Comparison of ENCODE assay signal across 8 cellular contexts in genomic region chr19:41876847-41877489, GRCh38. TPM values are rescaled to one million over a fixed set of nuclear protein-coding genes. Genes with fewer than 3 reads are reported as not detected.
DNase-seq lines count a peak whose midpoint lies in the region; ATAC-seq and TF ChIP-seq lines count a peak whose summit lies in the region.

Gene CD79A, plus strand, starts transcription at chr19:41877279. Its CDS starts 26 bp downstream, at chr19:41877305.

- H4K20me1 ChIP-seq in OCI-LY3 (ENCODE audit: insufficient read depth, low read length) (peaks cover 23% of the 10 kb centered on the region; the same call in 1 of the 2 replicates), GM23248 (ENCODE audit: insufficient read depth) (no peaks in the 10 kb centered on the region)

- H3K27ac ChIP-seq in OCI-LY3 (ENCODE audit: low read length) (peak within 1 kb of the TSS; percentile 95), GM23248 (no peak within 1 kb of the TSS)

- H3F3A ChIP-seq in GM23248 (ENCODE audit: insufficient read depth), result peaks cover 21% of the 10 kb centered on the region

- H3K9ac ChIP-seq in OCI-LY3 (ENCODE audit: low read length) (peak within 1 kb of the TSS; percentile 99), GM23248 (no peak within 1 kb of the TSS)

- peaks cover 33% of the 10 kb centered on the region for H3K4me1 ChIP-seq in OCI-LY3 (ENCODE audit: low read length)
- H3K4me1 ChIP-seq in GM23248 (ENCODE audit: insufficient read depth), result no peaks in the 10 kb centered on the region

- H3K4me2 ChIP-seq in OCI-LY3 (ENCODE audit: low read length) (peak within 1 kb of the TSS; percentile 89), GM23248 (ENCODE audit: unreplicated experiment) (no peak within 1 kb of the TSS)

- H3K27ac Mint-ChIP-seq in activated CD4-positive, alpha-beta T cell treated with anti-CD3 and anti-CD28 coated beads, Interleukin-2, amount 10 ng/mL, durations not matched to agents 24 days and 14 days, result peak within 1 kb of the TSS; percentile 80
- H3K27ac Mint-ChIP-seq in stimulated activated effector memory CD8-positive, alpha-beta T cell treated with anti-CD3 and anti-CD28 coated beads, Interleukin-12 subunit alpha, Interleukin-12 subunit beta, amount 100 ng/mL, for 72 hours, result peak within 1 kb of the TSS; percentile 86
- no peak within 1 kb of the TSS for H3K27ac Mint-ChIP-seq in nephron progenitor cell

- H2AFZ ChIP-seq in OCI-LY3 (ENCODE audit: low read depth, low read length), result no peak within 1 kb of the TSS
- no peak within 1 kb of the TSS for H2AFZ ChIP-seq in GM23248

- WGBS in GM23248 (ENCODE audit: low coverage in 1 of 2, low lambda C conversion rate in 2 of 2, missing lambda C conversion rate in 2 of 2), 2 experiments, result 61 to 68% methylated on average over 5 of the region's 5 CpGs

- H3K9me3 Mint-ChIP-seq in activated CD4-positive, alpha-beta T cell treated with anti-CD3 and anti-CD28 coated beads, Interleukin-2, amount 10 ng/mL, durations not matched to agents 24 days and 14 days, result no peaks in the 10 kb centered on the region
- H3K9me3 Mint-ChIP-seq in stimulated activated effector memory CD8-positive, alpha-beta T cell treated with anti-CD3 and anti-CD28 coated beads, Interleukin-12 subunit alpha, Interleukin-12 subunit beta, amount 100 ng/mL, for 72 hours, result no peaks in the 10 kb centered on the region
- no peaks in the 10 kb centered on the region for H3K9me3 Mint-ChIP-seq in nephron progenitor cell

- H3K27me3 ChIP-seq in OCI-LY3 (ENCODE audit: low read depth, low read length) (no peaks in the 10 kb centered on the region), MG63 (no peaks in the 10 kb centered on the region), GM23248 (replicated peaks; ENCODE audit: insufficient read depth) (no peaks in the 10 kb centered on the region)

- H3K4me1 Mint-ChIP-seq in activated CD4-positive, alpha-beta T cell treated with anti-CD3 and anti-CD28 coated beads, Interleukin-2, amount 10 ng/mL, durations not matched to agents 24 days and 14 days, result peaks cover 49% of the 10 kb centered on the region
- peaks cover 75% of the 10 kb centered on the region for H3K4me1 Mint-ChIP-seq in stimulated activated effector memory CD8-positive, alpha-beta T cell treated with anti-CD3 and anti-CD28 coated beads, Interleukin-12 subunit alpha, Interleukin-12 subunit beta, amount 100 ng/mL, for 72 hours
- H3K4me1 Mint-ChIP-seq in nephron progenitor cell, result peaks cover 21% of the 10 kb centered on the region

- ATAC-seq in HG02588 (IDR thresholded peaks at IDR 0.05; ENCODE audit: unreplicated experiment), result peak; percentile 60
- no peak for ATAC-seq in stimulated activated effector memory CD8-positive, alpha-beta T cell treated with anti-CD3 and anti-CD28 coated beads, Interleukin-12 subunit alpha, Interleukin-12 subunit beta, amount 100 ng/mL, for 72 hours

- H3K79me2 ChIP-seq in OCI-LY3 (ENCODE audit: low read length), result peaks cover 29% of the 10 kb centered on the region
- no peaks in the 10 kb centered on the region for H3K79me2 ChIP-seq in GM23248 (ENCODE audit: insufficient read depth)

- peaks cover 24% of the 10 kb centered on the region for H3K36me3 ChIP-seq in OCI-LY3 (replicated peaks; ENCODE audit: low read depth, low read length)
- H3K36me3 ChIP-seq in MG63, result peaks cover 9% of the 10 kb centered on the region
- no peaks in the 10 kb centered on the region for H3K36me3 ChIP-seq in GM23248 (ENCODE audit: low read depth)

- no peak for TF ChIP-seq CTCF in OCI-LY3 (IDR thresholded peaks at IDR 0.05; ENCODE audit: low read depth, low read length)
- TF ChIP-seq CTCF in nephron progenitor cell (IDR thresholded peaks at IDR 0.05), result no peak

- H3K4me3 ChIP-seq in OCI-LY3 (ENCODE audit: low read length), result peak within 1 kb of the TSS; percentile 89
- no peak within 1 kb of the TSS for H3K4me3 ChIP-seq in MG63
- H3K4me3 ChIP-seq in GM23248, result no peak within 1 kb of the TSS

- peak within 1 kb of the TSS; percentile 37 for H3K4me3 Mint-ChIP-seq in activated CD4-positive, alpha-beta T cell treated with anti-CD3 and anti-CD28 coated beads, Interleukin-2, amount 10 ng/mL, durations not matched to agents 24 days and 14 days
- H3K4me3 Mint-ChIP-seq in stimulated activated effector memory CD8-positive, alpha-beta T cell treated with anti-CD3 and anti-CD28 coated beads, Interleukin-12 subunit alpha, Interleukin-12 subunit beta, amount 100 ng/mL, for 72 hours, result peak within 1 kb of the TSS; percentile 46
- no peak within 1 kb of the TSS for H3K4me3 Mint-ChIP-seq in nephron progenitor cell

- H3K9me2 ChIP-seq in GM23248 (ENCODE audit: insufficient read depth), result no peaks in the 10 kb centered on the region

- intact Hi-C loops in activated CD4-positive, alpha-beta T cell treated with anti-CD3 and anti-CD28 coated beads, Interleukin-2, amount 10 ng/mL, durations not matched to agents 24 days and 14 days (cut with micrococcal nuclease), result no loop called here

- no peaks in the 10 kb centered on the region for H3K27me3 Mint-ChIP-seq in activated CD4-positive, alpha-beta T cell treated with anti-CD3 and anti-CD28 coated beads, Interleukin-2, amount 10 ng/mL, durations not matched to agents 24 days and 14 days
- peaks cover 45% of the 10 kb centered on the region for H3K27me3 Mint-ChIP-seq in nephron progenitor cell (ENCODE audit: low read depth, poor library complexity)

- peaks cover 10% of the 10 kb centered on the region for H3K36me3 Mint-ChIP-seq in activated CD4-positive, alpha-beta T cell treated with anti-CD3 and anti-CD28 coated beads, Interleukin-2, amount 10 ng/mL, durations not matched to agents 24 days and 14 days (ENCODE audit: low read depth)
- peaks cover 35% of the 10 kb centered on the region for H3K36me3 Mint-ChIP-seq in stimulated activated effector memory CD8-positive, alpha-beta T cell treated with anti-CD3 and anti-CD28 coated beads, Interleukin-12 subunit alpha, Interleukin-12 subunit beta, amount 100 ng/mL, for 72 hours
- H3K36me3 Mint-ChIP-seq in nephron progenitor cell (ENCODE audit: low read depth), result peaks cover 4% of the 10 kb centered on the region

- no peak for DNase-seq in activated CD4-positive, alpha-beta T cell treated with anti-CD3 and anti-CD28 coated beads, Interleukin-2, amount 10 ng/mL, durations not matched to agents 24 days and 14 days
- DNase-seq in activated CD4-positive, alpha-beta T cell treated with anti-CD3 and anti-CD28 coated beads, Interleukin-2, amount 50 U/mL, for 4 hours, result no peak
- DNase-seq in stimulated activated effector memory CD8-positive, alpha-beta T cell treated with anti-CD3 and anti-CD28 coated beads, Interleukin-12 subunit alpha, Interleukin-12 subunit beta, amount 100 ng/mL, for 72 hours (ENCODE audit: low spot score in 2 of 2), result no peak
- DNase-seq in nephron progenitor cell, result no peak
- no peak for DNase-seq in MG63
- no peak for DNase-seq in GM23248

- in situ Hi-C loops in GM23248 (cut with MboI), result no loop called here

- H3K9me3 ChIP-seq in OCI-LY3 (ENCODE audit: insufficient read depth, low read length) (peaks cover 4% of the 10 kb centered on the region; the same call in 1 of the 2 replicates), MG63 (peaks cover 2% of the 10 kb centered on the region; the same call in 1 of the 2 replicates), GM23248 (ENCODE audit: low read depth) (no peaks in the 10 kb centered on the region)

RNA-seq across cellular contexts. Expression of gene CD79A, which starts in this region (rescaled TPM):
- total RNA-seq in activated CD4-positive, alpha-beta T cell treated with anti-CD3 and anti-CD28 coated beads, Interleukin-2, amount 10 ng/mL, durations not matched to agents 24 days and 14 days, result 2.6 and 2.7 TPM in 2 replicates
- total RNA-seq in MG63 (2014; rRNA removed; shearing (Covaris generic); ENCODE audit: low replicate concordance), result 0.07 TPM in 1 of 2 replicates, not detected in the other
- total RNA-seq in GM23248 (2014; rRNA removed; shearing (Covaris generic)), result not detected in 2 replicates
- 0.49 TPM in 1 of 2 replicates, not detected in the other for polyA plus RNA-seq in GM23248 (2016; fragmentation: Nextera tagmentation; extraction: Ambion mirVana)
